ENCODE assay signal across 8 cellular contexts in genomic region chr11:36288442-36289225, GRCh38. TPM values are rescaled to one million over a fixed set of nuclear protein-coding genes. Genes with fewer than 3 reads are reported as not detected.
DNase-seq lines count a peak whose midpoint lies in the region; ATAC-seq, FAIRE-seq and TF ChIP-seq lines count a peak whose summit lies in the region.

No MANE protein-coding gene starts in this region.

- no peak for FAIRE-seq in HepG2 (lab: Jason Lieb, UNC)

- POLR2A ChIA-PET in HepG2 (lab: Yijun Ruan, JAX), result no interaction called here

- in situ Hi-C loops in HepG2 (cut with HindIII; ENCODE audit: extremely low pct_ligation_motif_present, low pct_unique_long_range_greater_than_20kb), result no loop called here

- TF ChIP-seq RAD21 in HepG2 (CRISPR knock-in tag; IDR thresholded peaks at IDR 0.05), result no peak

- H3K4me1 Mint-ChIP-seq in type B pancreatic cell (ENCODE audit: unreplicated experiment), result peaks cover 13% of the 10 kb centered on the region

- H3K36me3 ChIP-seq in BE2C, result no peaks in the 10 kb centered on the region
- no peaks in the 10 kb centered on the region for H3K36me3 ChIP-seq in HUES6 (ENCODE audit: control insufficient read depth, insufficient read depth, low read length)
- no peaks in the 10 kb centered on the region for H3K36me3 ChIP-seq in HepG2 (replicated peaks in 1 of 2; ENCODE audit: control insufficient read depth in 1 of 2, insufficient read depth in 2 of 2, low read length in 2 of 2)

- peaks cover 15% of the 10 kb centered on the region for H3K27me3 Mint-ChIP-seq in type B pancreatic cell

- no peaks in the 10 kb centered on the region for H3K9me3 ChIP-seq in BE2C
- H3K9me3 ChIP-seq in HUES6 (ENCODE audit: control insufficient read depth, insufficient read depth, low read depth, low read length), result no peaks in the 10 kb centered on the region
- H3K9me3 ChIP-seq in HepG2 (ENCODE audit: low read length), result no peaks in the 10 kb centered on the region

- peak overlapping the region; percentile 68 for H3K9ac ChIP-seq in HUES6 (ENCODE audit: low read length)
- H3K9ac ChIP-seq in HepG2 (ENCODE audit: insufficient read depth, low read depth, low read length), result peak overlapping the region; percentile 79

- CTCF ChIA-PET in HepG2 (lab: Yijun Ruan, JAX; ENCODE audit: low intra/inter-chr PET ratio, low total read pairs), result no interaction called here

- H3K36me3 Mint-ChIP-seq in type B pancreatic cell, result no peaks in the 10 kb centered on the region

- H3K4me3 Mint-ChIP-seq in type B pancreatic cell, result peak overlapping the region; percentile 97

- ATAC-seq in HepG2, result peak; percentile 53

- H3K27me3 ChIP-seq in BE2C (no peaks in the 10 kb centered on the region), HUES6 (ENCODE audit: control insufficient read depth, insufficient read depth, low read length) (peaks cover 16% of the 10 kb centered on the region), HepG2 (ENCODE audit: control insufficient read depth in 1 of 2, insufficient read depth in 2 of 2, low read length in 2 of 2) (peaks cover 0 to 15% of the 10 kb centered on the region in 2 experiments; a peak in 4 of 5 replicates)

- peak overlapping the region; percentile 94 for H2AFZ ChIP-seq in HepG2 (ENCODE audit: low read length)

- no peaks in the 10 kb centered on the region; the same call in 1 of the 2 replicates for H4K20me1 ChIP-seq in HepG2 (ENCODE audit: insufficient read depth, low read length)

- no peak for TF ChIP-seq EP300 in HepG2 (IDR thresholded peaks at IDR 0.05; ENCODE audit: low read depth in 2 of 2, low read length in 2 of 2)
- no peak for TF ChIP-seq EP300 in HepG2 (CRISPR knock-in tag; IDR thresholded peaks at IDR 0.05; ENCODE audit: borderline replicate concordance)

- no peak for TF ChIP-seq POLR2A in HepG2 (IDR thresholded peaks at IDR 0.05; ENCODE audit: insufficient read depth in 1 of 2, low read depth in 2 of 2, low read length in 2 of 2)

- H3K27ac ChIP-seq in HUES6 (ENCODE audit: low read depth, low read length), result no peak overlapping the region
- peak overlapping the region; percentile 55 for H3K27ac ChIP-seq in HepG2 (ENCODE audit: extremely low read length, insufficient read depth, low read length)

- H3K4me3 ChIP-seq in BE2C (ENCODE audit: low read depth, low read length), result peak overlapping the region; percentile 90
- H3K4me3 ChIP-seq in HUES6 (ENCODE audit: low read depth, low read length), result peak overlapping the region; percentile 71
- peak overlapping the region; percentile 67 to 90 (median 90) for H3K4me3 ChIP-seq in HepG2 (replicated peaks in 1 of 3; ENCODE audit: insufficient read depth in 1 of 3, low read depth in 2 of 3, low read length in 3 of 3)

- intact Hi-C loops in HepG2 (cut with micrococcal nuclease; ENCODE audit: unreplicated experiment), result no loop called here

- H3K9me3 Mint-ChIP-seq in type B pancreatic cell, result no peaks in the 10 kb centered on the region

- DNase-seq in BE2C (no peak), amniotic epithelial cell (ENCODE audit: low read depth) (peak; percentile 26), HepG2 (ENCODE audit: low spot score) (no peak), type B pancreatic cell (ENCODE audit: extremely low spot score, unreplicated experiment) (no peak), RKO (ENCODE audit: low spot score) (no peak), T-helper 9 cell (no peak), D341Med (ENCODE audit: low spot score) (no peak)

- TSS peak; percentile 79 for BruUV-seq in HepG2 (replicated peaks; lab: Mats Ljungman, UMichigan)

- H3K4me1 ChIP-seq in BE2C (no peaks in the 10 kb centered on the region), HUES6 (ENCODE audit: control insufficient read depth, insufficient read depth, low read length) (no peaks in the 10 kb centered on the region), HepG2 (ENCODE audit: insufficient read depth, low read length) (peaks cover 11% of the 10 kb centered on the region; the same call in 1 of the 2 replicates)

- H3K27ac Mint-ChIP-seq in type B pancreatic cell, result peak overlapping the region; percentile 94

- H3K4me2 ChIP-seq in HepG2 (ENCODE audit: low read depth, low read length), result peak overlapping the region; percentile 93

- peaks cover 9% of the 10 kb centered on the region for H3K79me2 ChIP-seq in HepG2 (ENCODE audit: insufficient read depth, low read length)

- TF ChIP-seq CTCF in BE2C (IDR thresholded peaks at IDR 0.05; ENCODE audit: low read depth, low read length), result no peak
- TF ChIP-seq CTCF in HepG2 (CRISPR knock-in tag; IDR thresholded peaks at IDR 0.05), result no peak
- TF ChIP-seq CTCF in type B pancreatic cell (conservative IDR thresholded peaks at IDR 0.05), result no peak

- WGBS in HepG2 (ENCODE audit: low lambda C conversion rate), result 47% methylated on average over 31 of the region's 31 CpGs

TF ChIP-seq in HepG2, 621 proteins besides CTCF, POLR2A, EP300 and RAD21:
- TF ChIP-seq ZNF883 (CRISPR knock-in tag; IDR thresholded peaks at IDR 0.05; ENCODE audit: not compliant biosample characterization) (no peak), ELF4 (CRISPR knock-in tag; IDR thresholded peaks at IDR 0.05; ENCODE audit: borderline replicate concordance) (0 out of 2 replicates have a peak, but pooled peaks have one; percentile 32), ZNF878 (CRISPR knock-in tag; IDR thresholded peaks at IDR 0.05) (0 out of 2 replicates have a peak, but pooled peaks have one; percentile 34), IRF2 (CRISPR knock-in tag; IDR thresholded peaks at IDR 0.05) (no peak), ZNF121 (CRISPR knock-in tag; IDR thresholded peaks at IDR 0.05) (peak; percentile 78), CEBPB (IDR thresholded peaks at IDR 0.05; ENCODE audit: borderline replicate concordance, low read depth, low read length) (peak; percentile 50; the same call in 1 of the 2 replicates), TBX2 (CRISPR knock-in tag; IDR thresholded peaks at IDR 0.05; ENCODE audit: borderline replicate concordance) (peak; percentile 32; the same call in 1 of the 2 replicates), ZSCAN31 (CRISPR knock-in tag; IDR thresholded peaks at IDR 0.05; ENCODE audit: low read depth) (0 out of 2 replicates have a peak, but pooled peaks have one; percentile 13)

RNA-seq across cellular contexts. Expression of gene COMMD9, which starts 0.6 kb away (rescaled TPM):
- polyA plus RNA-seq in BE2C (2012; ENCODE audit: insufficient read depth, insufficient read length, low read depth), result 30.0 TPM
- total RNA-seq in HepG2 (2016; rRNA removed; fragmentation: Illumina TruSeq; extraction: Trizol) (76.7 and 103 TPM in 2 replicates), type B pancreatic cell (ENCODE audit: low replicate concordance) (69.0 and 73.9 TPM in 2 replicates)
- 20.2 and 31.5 TPM in 2 replicates for total RNA-seq in HepG2 (2016; cell fraction: cytosol; rRNA removed; fragmentation: Illumina TruSeq; extraction: Trizol; ENCODE audit: low read depth)
- total RNA-seq in HepG2 (2016; cell fraction: insoluble cytoplasmic fraction; rRNA removed; fragmentation: Illumina TruSeq; extraction: Trizol), result 74.2 and 108 TPM in 2 replicates
- 50.6 and 58.1 TPM in 2 replicates for total RNA-seq in HepG2 (2016; cell fraction: membrane; rRNA removed; fragmentation: Illumina TruSeq; extraction: Trizol)
- total RNA-seq in HepG2 (2016; cell fraction: nucleus; rRNA removed; fragmentation: Illumina TruSeq; extraction: Trizol), result 31.5 and 37.0 TPM in 2 replicates
- polyA plus RNA-seq in HepG2 (2011; rRNA removed), result 43.6 and 47.3 TPM in 2 replicates
- polyA plus RNA-seq in HepG2 (2011; cell fraction: cytosol; rRNA removed), result 31.6 and 41.1 TPM in 2 replicates
- 34.3 and 38.0 TPM in 2 replicates for polyA plus RNA-seq in HepG2 (2011; cell fraction: nucleus; rRNA removed)
- 21.2 and 32.0 TPM in 2 replicates for polyA plus RNA-seq in HepG2 (2012)
- polyA plus RNA-seq in HepG2 (2016; cell fraction: cytosol; fragmentation: Illumina TruSeq; extraction: Trizol; ENCODE audit: low read depth), result 37.1 and 37.2 TPM in 2 replicates
- polyA plus RNA-seq in HepG2 (2016; cell fraction: insoluble cytoplasmic fraction; fragmentation: Illumina TruSeq; extraction: Trizol; ENCODE audit: low read depth), result 119 and 125 TPM in 2 replicates
- 40.9 and 54.7 TPM in 2 replicates for polyA plus RNA-seq in HepG2 (2016; cell fraction: membrane; fragmentation: Illumina TruSeq; extraction: Trizol; ENCODE audit: low read depth)
- 51.5 and 57.1 TPM in 2 replicates for polyA plus RNA-seq in HepG2 (2016; cell fraction: nucleus; fragmentation: Illumina TruSeq; extraction: Trizol; ENCODE audit: insufficient read depth, low read depth)
- 48.6 and 163 TPM in 2 replicates for polyA minus RNA-seq in HepG2 (2011; rRNA and poly(A)+ RNA removed; ENCODE audit: low replicate concordance)
- polyA minus RNA-seq in HepG2 (2011; cell fraction: cytosol; rRNA and poly(A)+ RNA removed), result 10.0 and 12.1 TPM in 2 replicates
- 26.5 and 29.2 TPM in 2 replicates for polyA minus RNA-seq in HepG2 (2011; cell fraction: nucleus; rRNA and poly(A)+ RNA removed)

RNA-seq across cellular contexts. Expression of gene PRR5L, which starts 7.5 kb away (rescaled TPM):
- 1.5 TPM for polyA plus RNA-seq in BE2C (2012; ENCODE audit: insufficient read depth, insufficient read length, low read depth)
- not detected in 2 replicates for total RNA-seq in HepG2 (2016; rRNA removed; fragmentation: Illumina TruSeq; extraction: Trizol)
- total RNA-seq in HepG2 (2016; cell fraction: cytosol; rRNA removed; fragmentation: Illumina TruSeq; extraction: Trizol; ENCODE audit: low read depth), result not detected in 2 replicates
- not detected in 2 replicates for total RNA-seq in HepG2 (2016; cell fraction: insoluble cytoplasmic fraction; rRNA removed; fragmentation: Illumina TruSeq; extraction: Trizol)
- not detected in 2 replicates for total RNA-seq in HepG2 (2016; cell fraction: membrane; rRNA removed; fragmentation: Illumina TruSeq; extraction: Trizol)
- total RNA-seq in HepG2 (2016; cell fraction: nucleus; rRNA removed; fragmentation: Illumina TruSeq; extraction: Trizol), result not detected in 2 replicates
- 0.16 TPM in 1 of 2 replicates, not detected in the other for polyA plus RNA-seq in HepG2 (2011; rRNA removed)
- 0.05 and 0.07 TPM in 2 replicates for polyA plus RNA-seq in HepG2 (2011; cell fraction: cytosol; rRNA removed)
- polyA plus RNA-seq in HepG2 (2011; cell fraction: nucleus; rRNA removed), result 0.54 and 0.64 TPM in 2 replicates
- not detected in 2 replicates for polyA plus RNA-seq in HepG2 (2012)
- not detected in 2 replicates for polyA plus RNA-seq in HepG2 (2016; cell fraction: cytosol; fragmentation: Illumina TruSeq; extraction: Trizol; ENCODE audit: low read depth)
- not detected in 2 replicates for polyA plus RNA-seq in HepG2 (2016; cell fraction: insoluble cytoplasmic fraction; fragmentation: Illumina TruSeq; extraction: Trizol; ENCODE audit: low read depth)
- polyA plus RNA-seq in HepG2 (2016; cell fraction: membrane; fragmentation: Illumina TruSeq; extraction: Trizol; ENCODE audit: low read depth), result not detected in 2 replicates
- not detected in 2 replicates for polyA plus RNA-seq in HepG2 (2016; cell fraction: nucleus; fragmentation: Illumina TruSeq; extraction: Trizol; ENCODE audit: insufficient read depth, low read depth)
- 0.40 and 6.6 TPM in 2 replicates for polyA minus RNA-seq in HepG2 (2011; rRNA and poly(A)+ RNA removed; ENCODE audit: low replicate concordance)
- polyA minus RNA-seq in HepG2 (2011; cell fraction: cytosol; rRNA and poly(A)+ RNA removed), result not detected in 2 replicates
- polyA minus RNA-seq in HepG2 (2011; cell fraction: nucleus; rRNA and poly(A)+ RNA removed), result not detected in 2 replicates
- total RNA-seq in type B pancreatic cell (ENCODE audit: low replicate concordance), result 10.7 and 11.0 TPM in 2 replicates

Comparison
In these comparisons a context has a peak if more than half of its experiments do, and no peak if none do; other contexts are left out.
1. RNA of gene PRR5L, which starts 7.5 kb away (total RNA-seq): 10.7 to 11.0 TPM in type B pancreatic cell; not detected in HepG2; every median in the first group is over 10 times any median in the second.
2. Peak in every context shown above with its lines, with median percentiles within 50 percentile points of each other: H3K4me3 ChIP-seq.